In genomic region chr2:30230479-30230854, GRCh38 we compare ENCODE assay signal across 8 cellular contexts. TPM values are rescaled to one million over a fixed set of nuclear protein-coding genes. Genes with fewer than 3 reads are reported as not detected.
A peak's percentile ranks its signal among the peaks of the same experiment; 100 is the strongest.
DNase-seq lines count a peak whose midpoint lies in the region; ATAC-seq and TF ChIP-seq lines count a peak whose summit lies in the region.

No MANE protein-coding gene starts in this region.

- 64 to 66% methylated on average over 20 of the region's 20 CpGs for WGBS in GM23248 (ENCODE audit: low coverage in 1 of 2, low lambda C conversion rate in 2 of 2, missing lambda C conversion rate in 2 of 2), 2 experiments

- H3K27me3 ChIP-seq in GM23248 (replicated peaks; ENCODE audit: insufficient read depth) (no peaks in the 10 kb centered on the region), parathyroid adenoma (ENCODE audit: control insufficient read depth, insufficient read depth, low read length) (no peaks in the 10 kb centered on the region)

- DNase-seq in GM23248 = no peak
- DNase-seq in activated CD8-positive, alpha-beta memory T cell treated with anti-CD3 and anti-CD28 coated beads, Interleukin-2, amount 10 ng/mL, durations not matched to agents 7 days and 5 days = peak; percentile 45
- DNase-seq in head of caudate nucleus = peak in 28 of 42 donors; percentile 5 to 61 (median 32)
- no peak for DNase-seq in NAMALWA (ENCODE audit: low spot score)
- no peak for DNase-seq in mucosa of gallbladder (ENCODE audit: low spot score)
- no peak for DNase-seq in UCSD-AML1 (lab: John Stamatoyannopoulos, UW; ENCODE audit: unreplicated experiment)

- H3K36me3 Mint-ChIP-seq in activated CD8-positive, alpha-beta memory T cell treated with anti-CD3 and anti-CD28 coated beads, Interleukin-2, amount 10 ng/mL, durations not matched to agents 7 days and 5 days = peaks cover 16% of the 10 kb centered on the region

- peaks cover 12% of the 10 kb centered on the region for H3K27me3 Mint-ChIP-seq in activated CD8-positive, alpha-beta memory T cell treated with anti-CD3 and anti-CD28 coated beads, Interleukin-2, amount 10 ng/mL, durations not matched to agents 7 days and 5 days

- in situ Hi-C loops in GM23248 (cut with MboI) = no loop called here

- H3K9ac ChIP-seq in GM23248 (peak overlapping the region; percentile 90), parathyroid adenoma (peak overlapping the region; percentile 95)

- H3K27ac ChIP-seq in GM23248 = no peak overlapping the region
- H3K27ac ChIP-seq in parathyroid adenoma = peak overlapping the region; percentile 94

- peak overlapping the region; percentile 71 for H3K27ac Mint-ChIP-seq in activated CD8-positive, alpha-beta memory T cell treated with anti-CD3 and anti-CD28 coated beads, Interleukin-2, amount 10 ng/mL, durations not matched to agents 7 days and 5 days

- H3K4me2 ChIP-seq in GM23248 (ENCODE audit: unreplicated experiment) (peak overlapping the region; percentile 76), parathyroid adenoma (ENCODE audit: low read length) (peak overlapping the region; percentile 85)

- no peaks in the 10 kb centered on the region for H3K9me3 Mint-ChIP-seq in activated CD8-positive, alpha-beta memory T cell treated with anti-CD3 and anti-CD28 coated beads, Interleukin-2, amount 10 ng/mL, durations not matched to agents 7 days and 5 days (ENCODE audit: low read depth)

- peaks cover 38% of the 10 kb centered on the region for H3F3A ChIP-seq in GM23248 (ENCODE audit: insufficient read depth)

- peak overlapping the region; percentile 73 for H3K4me3 Mint-ChIP-seq in activated CD8-positive, alpha-beta memory T cell treated with anti-CD3 and anti-CD28 coated beads, Interleukin-2, amount 10 ng/mL, durations not matched to agents 7 days and 5 days

- CTCF ChIA-PET in activated CD8-positive, alpha-beta memory T cell treated with anti-CD3 and anti-CD28 coated beads, Interleukin-2, amount 10 ng/mL, durations not matched to agents 7 days and 5 days (lab: Charles Lee) = interaction anchor here (0.8 to 3.6 kb wide), 9 partner anchors 10 to 481 kb away, joined by 3 to 23 read pairs (median 4); partner anchors contain the start of gene LCLAT1

- H4K20me1 ChIP-seq in GM23248 (ENCODE audit: insufficient read depth) = no peaks in the 10 kb centered on the region; the same call in 1 of the 2 replicates

- H3K9me2 ChIP-seq in GM23248 (ENCODE audit: insufficient read depth) = no peaks in the 10 kb centered on the region

- H3K4me3 ChIP-seq in GM23248 (peak overlapping the region; percentile 91), parathyroid adenoma (ENCODE audit: low read depth, low read length) (peak overlapping the region; percentile 94)

- peak; percentile 15 for TF ChIP-seq CTCF in parathyroid adenoma (IDR thresholded peaks at IDR 0.05)

- H2AFZ ChIP-seq in GM23248 = peak overlapping the region; percentile 83
- H2AFZ ChIP-seq in parathyroid adenoma = peak overlapping the region; percentile 98

- no peaks in the 10 kb centered on the region for H3K9me3 ChIP-seq in GM23248 (ENCODE audit: low read depth)
- no peaks in the 10 kb centered on the region for H3K9me3 ChIP-seq in parathyroid adenoma (ENCODE audit: control insufficient read depth, low read length)

- no peak for ATAC-seq in activated CD8-positive, alpha-beta memory T cell treated with anti-CD3 and anti-CD28 coated beads, Interleukin-2, amount 10 ng/mL, durations not matched to agents 7 days and 5 days
- no peak for ATAC-seq in HG03196 (IDR thresholded peaks at IDR 0.05; ENCODE audit: unreplicated experiment)

- H3K79me2 ChIP-seq in GM23248 (ENCODE audit: insufficient read depth) (peaks cover 40% of the 10 kb centered on the region), parathyroid adenoma (peaks cover 22% of the 10 kb centered on the region)

- H3K4me1 ChIP-seq in GM23248 (ENCODE audit: insufficient read depth) (peaks cover 35% of the 10 kb centered on the region), parathyroid adenoma (peaks cover 23% of the 10 kb centered on the region)

- H3K36me3 ChIP-seq in GM23248 (ENCODE audit: low read depth) (peaks cover 5% of the 10 kb centered on the region; the same call in 1 of the 2 replicates), parathyroid adenoma (ENCODE audit: control insufficient read depth, insufficient read depth, low read length) (no peaks in the 10 kb centered on the region)

- peaks cover 58% of the 10 kb centered on the region for H3K4me1 Mint-ChIP-seq in activated CD8-positive, alpha-beta memory T cell treated with anti-CD3 and anti-CD28 coated beads, Interleukin-2, amount 10 ng/mL, durations not matched to agents 7 days and 5 days

- intact Hi-C loops in head of caudate nucleus (cut with DNase I) = no loop called here

RNA-seq across cellular contexts. Expression of gene LBH, which starts 0.9 kb away (rescaled TPM):
- total RNA-seq in GM23248 (2014; rRNA removed; shearing (Covaris generic)) = 189 and 285 TPM in 2 replicates
- 155 and 162 TPM in 2 replicates for polyA plus RNA-seq in GM23248 (2016; fragmentation: Nextera tagmentation; extraction: Ambion mirVana)
- 10 to 100 TPM; 68.5 to 71.5 TPM for total RNA-seq in activated CD8-positive, alpha-beta memory T cell treated with anti-CD3 and anti-CD28 coated beads, Interleukin-2, amount 10 ng/mL, durations not matched to agents 7 days and 5 days
- total RNA-seq in mucosa of gallbladder = 114 TPM

Comparison
In these comparisons a context has a peak if more than half of its experiments do, and no peak if none do; other contexts are left out.
1. DNase-seq: peak in activated CD8-positive, alpha-beta memory T cell treated with anti-CD3 and anti-CD28 coated beads, Interleukin-2, amount 10 ng/mL, durations not matched to agents 7 days and 5 days (single experiment) and head of caudate nucleus (28 of 42); none in GM23248 (single experiment), NAMALWA (single experiment), mucosa of gallbladder (single experiment) and UCSD-AML1 (single experiment).